In genomic region chr1:204362984-204363334, GRCh38 we compare ENCODE assay signal across 8 cellular contexts. TPM values are rescaled to one million over a fixed set of nuclear protein-coding genes. Genes with fewer than 3 reads are reported as not detected.
DNase-seq lines count a peak whose midpoint lies in the region; ATAC-seq and TF ChIP-seq lines count a peak whose summit lies in the region.

No MANE protein-coding gene starts in this region.

- intact Hi-C loops in activated CD8-positive, alpha-beta T cell treated with anti-CD3 and anti-CD28 coated beads for 36 hours (cut with micrococcal nuclease) = loop anchor here (1.0 to 5.0 kb wide), 2 partner anchors 111 to 200 kb away; no protein-coding TSS in a partner anchor
- intact Hi-C loops in right cardiac atrium (cut with DNase I) (loop anchor here (2.0 to 5.0 kb wide), 4 partner anchors 106 to 200 kb away; no protein-coding TSS in a partner anchor), head of caudate nucleus (cut with DNase I) (loop anchor here (5.0 to 10.0 kb wide), 4 partner anchors 106 to 498 kb away; partner anchors contain the start of genes GOLT1A and SNRPE)

- H3K27ac ChIP-seq in right cardiac atrium (ENCODE audit: low read length) (no peak overlapping the region), skin epidermis (peak overlapping the region in 16 of 21 experiments; percentile 5 to 74 (median 54))

- H3K27me3 ChIP-seq in HAP-1 (ENCODE audit: low read depth) (peaks cover 3% of the 10 kb centered on the region; the same call in 1 of the 2 replicates), right cardiac atrium (ENCODE audit: control insufficient read depth, insufficient read depth) (no peaks in the 10 kb centered on the region)

- H3K4me3 Mint-ChIP-seq in activated CD8-positive, alpha-beta T cell treated with anti-CD3 and anti-CD28 coated beads for 36 hours = peak overlapping the region; percentile 51

- DNase-seq in HAP-1 (ENCODE audit: low spot score in 2 of 2) (no peak), right cardiac atrium (no peak), NCI-H446 (lab: John Stamatoyannopoulos, UW) (no peak), retina (no peak), GM13977 (ENCODE audit: low spot score) (no peak), head of caudate nucleus (no peak)
- no peak for DNase-seq in activated CD8-positive, alpha-beta T cell treated with anti-CD3 and anti-CD28 coated beads for 36 hours

- no peak for TF ChIP-seq CTCF in activated CD8-positive, alpha-beta T cell treated with anti-CD3 and anti-CD28 coated beads for 36 hours (IDR thresholded peaks at IDR 0.05)
- no peak for TF ChIP-seq CTCF in GM13977 (IDR thresholded peaks at IDR 0.05; ENCODE audit: extremely low read depth, insufficient read depth, missing control alignments)

- peak overlapping the region; percentile 80 for H3K27ac Mint-ChIP-seq in activated CD8-positive, alpha-beta T cell treated with anti-CD3 and anti-CD28 coated beads for 36 hours

- ATAC-seq in activated CD8-positive, alpha-beta T cell treated with anti-CD3 and anti-CD28 coated beads for 36 hours = no peak
- peak in 1 of 2 donors; percentile 4 for ATAC-seq in right cardiac atrium

- H3K9me3 ChIP-seq in HAP-1 = no peaks in the 10 kb centered on the region
- H3K9me3 ChIP-seq in right cardiac atrium (ENCODE audit: control insufficient read depth, low read length) = no peaks in the 10 kb centered on the region

- no peaks in the 10 kb centered on the region for H3K36me3 ChIP-seq in HAP-1 (replicated peaks)

- CTCF ChIA-PET in activated CD8-positive, alpha-beta T cell treated with anti-CD3 and anti-CD28 coated beads for 36 hours (lab: Charles Lee) = interaction anchor here (0.6 to 9.4 kb wide), 60 partner anchors 9 to 444 kb away, joined by 3 to 142 read pairs (median 5); partner anchors contain the start of genes ETNK2, GOLT1A and REN

- H3K9me3 Mint-ChIP-seq in activated CD8-positive, alpha-beta T cell treated with anti-CD3 and anti-CD28 coated beads for 36 hours = no peaks in the 10 kb centered on the region

- in situ Hi-C loops in HAP-1 (cut with MboI; ENCODE audit: low sequenced_read_pairs) (loop anchor here (5.0 to 25.0 kb wide), 2 partner anchors 206 to 501 kb away; partner anchors contain the start of gene SNRPE), GM13977 (cut with MboI; ENCODE audit: low pct_unique_long_range_greater_than_20kb, low sequenced_read_pairs, unreplicated experiment) (no loop called here)

- POLR2A ChIA-PET in activated CD8-positive, alpha-beta T cell treated with anti-CD3 and anti-CD28 coated beads for 36 hours (lab: Charles Lee) = interaction anchor here (0.6 to 1.9 kb wide), 6 partner anchors 22 to 223 kb away, joined by 3 to 8 read pairs (median 3); no protein-coding TSS in a partner anchor

- H3K4me3 ChIP-seq in HAP-1 = peak overlapping the region; percentile 15; the same call in 1 of the 2 replicates
- peak overlapping the region; percentile 14 for H3K4me3 ChIP-seq in right cardiac atrium (ENCODE audit: low read length)
- peak overlapping the region in 6 of 7 experiments; percentile 23 to 46 (median 34) for H3K4me3 ChIP-seq in skin epidermis

- peaks cover 4% of the 10 kb centered on the region for H3K27me3 Mint-ChIP-seq in activated CD8-positive, alpha-beta T cell treated with anti-CD3 and anti-CD28 coated beads for 36 hours

- H3K36me3 Mint-ChIP-seq in activated CD8-positive, alpha-beta T cell treated with anti-CD3 and anti-CD28 coated beads for 36 hours (ENCODE audit: low read depth) = no peaks in the 10 kb centered on the region

- H3K4me1 ChIP-seq in HAP-1 = peaks cover 4% of the 10 kb centered on the region; the same call in 1 of the 2 replicates
- peaks cover 7% of the 10 kb centered on the region for H3K4me1 ChIP-seq in right cardiac atrium (ENCODE audit: control insufficient read depth, insufficient read depth, low read length)

- WGBS in right cardiac atrium = 33% methylated on average over 11 of the region's 11 CpGs

- peaks cover 46% of the 10 kb centered on the region for H3K4me1 Mint-ChIP-seq in activated CD8-positive, alpha-beta T cell treated with anti-CD3 and anti-CD28 coated beads for 36 hours (ENCODE audit: low read depth)

RNA-seq across cellular contexts. Expression of gene PLEKHA6, which starts 3.2 kb away (rescaled TPM):
- total RNA-seq in activated CD8-positive, alpha-beta T cell treated with anti-CD3 and anti-CD28 coated beads for 36 hours = 1 to 10 TPM; 3.0 to 3.7 TPM
- total RNA-seq in right cardiac atrium = 10 to 100 TPM; 17.7 to 55.4 (median 37.7) TPM
- 17.7 TPM for polyA plus RNA-seq in right cardiac atrium

RNA-seq across cellular contexts. Expression of gene PPP1R15B, which starts 48.7 kb away (rescaled TPM):
- 10 to 100 TPM; 63.8 to 64.6 TPM for total RNA-seq in activated CD8-positive, alpha-beta T cell treated with anti-CD3 and anti-CD28 coated beads for 36 hours
- total RNA-seq in right cardiac atrium = 10 to 100 TPM; 20.0 to 36.3 (median 23.9) TPM
- 14.2 TPM for polyA plus RNA-seq in right cardiac atrium
